ENCODE assay signal across 17 cellular contexts in the genomic region with DNA sequence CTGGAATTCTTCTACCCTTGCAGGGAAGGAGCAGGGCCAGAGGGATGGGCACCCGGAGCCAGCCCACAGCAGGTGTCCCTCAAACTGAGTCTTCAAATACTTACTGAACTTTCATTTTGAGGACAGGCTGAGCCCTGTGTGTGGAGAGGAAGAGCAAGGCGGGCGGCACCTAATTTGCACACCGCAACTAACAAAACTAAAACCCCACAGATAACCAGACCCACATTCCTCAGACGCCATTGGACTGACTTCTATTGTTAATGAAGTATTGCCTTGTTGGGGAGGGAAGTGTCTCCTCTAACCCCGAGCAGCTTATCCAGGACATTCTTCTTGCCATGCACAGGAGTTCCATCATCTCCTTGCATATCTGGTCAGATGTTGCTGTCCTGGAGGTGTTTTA.
A peak's percentile ranks its signal among the peaks of the same experiment; 100 is the strongest.
DNase-seq lines count a peak whose midpoint lies in the region.
"Had no signal": no experiment of that assay in that cellular context is flagged by ENCODE, and none has a peak within 500 bp of the region (broad histone marks: within the 10 kb centered on the region; RNA-seq: fewer than 3 reads in every experiment).

No MANE protein-coding gene starts in this region.

- no peak overlapping the region for H3K27ac ChIP-seq in mesendoderm (ENCODE audit: low read depth, low read length)
- H3K27ac ChIP-seq: SK-N-MC had no signal

- H3K27ac Mint-ChIP-seq in activated T-helper 2 cell treated with anti-CD3 and anti-CD28 coated beads, Interferon-gamma antibody, Interleukin-2, Interleukin-4, amounts not matched to agents 10 μg/mL and 5 μg/mL and 100 μg/mL, durations not matched to agents 14 hours and 24 hours and 36 hours, result no peak overlapping the region
- H3K27ac Mint-ChIP-seq: activated naive CD4-positive, alpha-beta T cell treated with anti-CD3 and anti-CD28 coated beads, Interleukin-2, amount 50 U/mL, for 72 hours; effector memory CD8-positive, alpha-beta T cell had no signal

- no peak overlapping the region for H2BK15ac ChIP-seq in mesendoderm (replicated peaks; ENCODE audit: low read depth)

- DNase-seq in EL, result peak; percentile 75
- peak; percentile 90 for DNase-seq in NCI-H226
- DNase-seq in dermis blood vessel endothelial cell, result peak; percentile 22
- peak; percentile 89 for DNase-seq in mesendoderm
- DNase-seq in central memory CD4-positive, alpha-beta T cell, result no peak
- DNase-seq in MV-4-11 (lab: John Stamatoyannopoulos, UW), result no peak
- DNase-seq in activated T-helper 2 cell treated with anti-CD3 and anti-CD28 coated beads, Interferon-gamma antibody, Interleukin-2, Interleukin-4, amounts not matched to agents 10 μg/mL and 5 μg/mL and 100 μg/mL, durations not matched to agents 14 hours and 24 hours and 36 hours (ENCODE audit: low spot score), result no peak
- DNase-seq in T-helper 9 cell, result no peak
- DNase-seq: activated CD4-positive, alpha-beta T cell treated with anti-CD3 and anti-CD28 coated beads, Interleukin-2, amount 50 U/mL, for 1 hour; activated T-cell treated with anti-CD3 and anti-CD28 coated beads for 4 hours; effector memory CD8-positive, alpha-beta T cell; foreskin melanocyte; NCI-H1930; nephron progenitor cell; OCI-M1 had no signal

- H3K56ac ChIP-seq in mesendoderm (ENCODE audit: low read length), result no peak overlapping the region

- no peak overlapping the region for H2BK120ac ChIP-seq in mesendoderm (ENCODE audit: low read depth, low read length)

- H3K36me3 ChIP-seq in mesendoderm (ENCODE audit: control insufficient read depth, insufficient read depth, low read length), result no peaks in the 10 kb centered on the region

- H3K4ac ChIP-seq in mesendoderm (ENCODE audit: low read depth, low read length), result no peak overlapping the region

- no peak overlapping the region for H3K4me3 ChIP-seq in mesendoderm (ENCODE audit: low read length)
- H3K4me3 ChIP-seq: SK-N-MC had no signal

- H3K27me3 ChIP-seq in mesendoderm (ENCODE audit: insufficient read depth, low read length, poor library complexity), result no peaks in the 10 kb centered on the region

- no peaks in the 10 kb centered on the region for H3K79me2 ChIP-seq in mesendoderm (ENCODE audit: control insufficient read depth, insufficient read depth, low read length)

- intact Hi-C loops in activated T-helper 2 cell treated with anti-CD3 and anti-CD28 coated beads, Interferon-gamma antibody, Interleukin-2, Interleukin-4, amounts not matched to agents 10 μg/mL and 5 μg/mL and 100 μg/mL, durations not matched to agents 14 hours and 24 hours and 36 hours (cut with micrococcal nuclease), result no loop called here

- H4K5ac ChIP-seq in mesendoderm (ENCODE audit: low read length), result no peak overlapping the region

- H3K9me3 Mint-ChIP-seq in activated T-helper 2 cell treated with anti-CD3 and anti-CD28 coated beads, Interferon-gamma antibody, Interleukin-2, Interleukin-4, amounts not matched to agents 10 μg/mL and 5 μg/mL and 100 μg/mL, durations not matched to agents 14 hours and 24 hours and 36 hours, result no peaks in the 10 kb centered on the region
- H3K9me3 Mint-ChIP-seq: activated naive CD4-positive, alpha-beta T cell treated with anti-CD3 and anti-CD28 coated beads, Interleukin-2, amount 50 U/mL, for 72 hours; effector memory CD8-positive, alpha-beta T cell; nephron progenitor cell had no signal

- H3K4me2 ChIP-seq in mesendoderm (ENCODE audit: low read length), result no peak overlapping the region

- no peak overlapping the region for H3K4me3 Mint-ChIP-seq in activated T-helper 2 cell treated with anti-CD3 and anti-CD28 coated beads, Interferon-gamma antibody, Interleukin-2, Interleukin-4, amounts not matched to agents 10 μg/mL and 5 μg/mL and 100 μg/mL, durations not matched to agents 14 hours and 24 hours and 36 hours (ENCODE audit: low read depth)
- H3K4me3 Mint-ChIP-seq: effector memory CD8-positive, alpha-beta T cell; nephron progenitor cell had no signal

- H3K27me3 Mint-ChIP-seq in activated T-helper 2 cell treated with anti-CD3 and anti-CD28 coated beads, Interferon-gamma antibody, Interleukin-2, Interleukin-4, amounts not matched to agents 10 μg/mL and 5 μg/mL and 100 μg/mL, durations not matched to agents 14 hours and 24 hours and 36 hours (ENCODE audit: low read depth), result peaks cover 31% of the 10 kb centered on the region

- H3K79me1 ChIP-seq in mesendoderm (ENCODE audit: low read length), result no peaks in the 10 kb centered on the region

- H2AK5ac ChIP-seq in mesendoderm (ENCODE audit: low read length), result no peak overlapping the region

- peaks cover 2% of the 10 kb centered on the region for H3K4me1 ChIP-seq in mesendoderm (ENCODE audit: control insufficient read depth, low read depth, low read length)

- no CpG with 5 or more reads among the region's 6 CpGs for WGBS in mesendoderm (ENCODE audit: extremely low coverage, insufficient coverage, low lambda C conversion rate)

- H4K8ac ChIP-seq in mesendoderm (ENCODE audit: low read depth, low read length), result no peak overlapping the region

- H3K4me1 Mint-ChIP-seq in activated T-helper 2 cell treated with anti-CD3 and anti-CD28 coated beads, Interferon-gamma antibody, Interleukin-2, Interleukin-4, amounts not matched to agents 10 μg/mL and 5 μg/mL and 100 μg/mL, durations not matched to agents 14 hours and 24 hours and 36 hours (ENCODE audit: low read depth), result no peaks in the 10 kb centered on the region

- no peak overlapping the region for H3K18ac ChIP-seq in mesendoderm (ENCODE audit: low read length)

- H3K36me3 Mint-ChIP-seq in activated T-helper 2 cell treated with anti-CD3 and anti-CD28 coated beads, Interferon-gamma antibody, Interleukin-2, Interleukin-4, amounts not matched to agents 10 μg/mL and 5 μg/mL and 100 μg/mL, durations not matched to agents 14 hours and 24 hours and 36 hours (ENCODE audit: low read depth), result no peaks in the 10 kb centered on the region

- H3K9ac ChIP-seq in mesendoderm (ENCODE audit: low read length), result no peak overlapping the region

- no peak overlapping the region for H3K23ac ChIP-seq in mesendoderm (ENCODE audit: low read length)

- H2BK5ac ChIP-seq in mesendoderm (ENCODE audit: low read length), result no peak overlapping the region

Comparison
In these comparisons a context has a peak if more than half of its experiments do, and no peak if none do; other contexts are left out.
1. DNase-seq: peak in EL (single experiment), NCI-H226 (single experiment), dermis blood vessel endothelial cell (single experiment) and mesendoderm (single experiment); none in central memory CD4-positive, alpha-beta T cell (single experiment), MV-4-11 (single experiment), activated T-helper 2 cell treated with anti-CD3 and anti-CD28 coated beads, Interferon-gamma antibody, Interleukin-2, Interleukin-4, amounts not matched to agents 10 μg/mL and 5 μg/mL and 100 μg/mL, durations not matched to agents 14 hours and 24 hours and 36 hours (single experiment) and T-helper 9 cell (single experiment).